Comparison of ENCODE assay signal across 11 cellular contexts in genomic region chr3:177538064-177538742, GRCh38.
A peak's percentile ranks its signal among the peaks of the same experiment; 100 is the strongest.
DNase-seq lines count a peak whose midpoint lies in the region; ATAC-seq and TF ChIP-seq lines count a peak whose summit lies in the region.
"Had no signal": no experiment of that assay in that cellular context is flagged by ENCODE, and none has a peak within 500 bp of the region (broad histone marks: within the 10 kb centered on the region; RNA-seq: fewer than 3 reads in every experiment).

No MANE protein-coding gene starts in this region.

- H3K9ac ChIP-seq in subcutaneous abdominal adipose tissue (ENCODE audit: low read length in 5 of 5), result no peak overlapping the region

- no peak for TF ChIP-seq POLR2A in adrenal gland (IDR thresholded peaks at IDR 0.05)

- H3K36me3 ChIP-seq in adrenal gland (replicated peaks in 1 of 2) (no peaks in the 10 kb centered on the region), subcutaneous abdominal adipose tissue (ENCODE audit: control insufficient read depth in 5 of 5, insufficient read depth in 5 of 5, low read length in 5 of 5) (no peaks in the 10 kb centered on the region)

- H3K27ac ChIP-seq in adrenal gland (peak overlapping the region in 4 of 5 donors; percentile 12 to 26 (median 17)), subcutaneous abdominal adipose tissue (ENCODE audit: low read depth, low read length) (peak overlapping the region; percentile 34)
- H3K27ac ChIP-seq: A549 had no signal

- H3K9me3 ChIP-seq in adrenal gland (replicated peaks in 1 of 3) (no peaks in the 10 kb centered on the region), subcutaneous abdominal adipose tissue (ENCODE audit: control insufficient read depth in 5 of 5, low read length in 5 of 5) (no peaks in the 10 kb centered on the region)
- H3K9me3 ChIP-seq: A549 had no signal

- no peak overlapping the region for H3K4me3 ChIP-seq in adrenal gland
- H3K4me3 ChIP-seq in subcutaneous abdominal adipose tissue (ENCODE audit: low read depth in 1 of 5, low read length in 5 of 5), result peak overlapping the region in 1 of 5 donors; percentile 35
- H3K4me3 ChIP-seq: A549 had no signal

- WGBS in adrenal gland, 4 donors, result 8 to 20% (median 19%) methylated on average over 4 of the region's 4 CpGs

- intact Hi-C loops in activated CD4-positive, alpha-beta T cell treated with anti-CD3 and anti-CD28 coated beads, Interleukin-2, amount 10 ng/mL, durations not matched to agents 24 days and 14 days (cut with micrococcal nuclease), result loop anchor here (5.0 kb wide), 1 partner anchor 59 kb away; no protein-coding TSS in a partner anchor
- intact Hi-C loops in adrenal gland (cut with DNase I), result no loop called here

- no peak for DNase-seq in activated CD4-positive, alpha-beta T cell treated with anti-CD3 and anti-CD28 coated beads, Interleukin-2, amount 10 ng/mL, durations not matched to agents 24 days and 14 days
- no peak for DNase-seq in activated CD4-positive, alpha-beta T cell treated with anti-CD3 and anti-CD28 coated beads for 1 hour
- peak; percentile 72 to 92 (median 86) for DNase-seq in adrenal gland
- peak; percentile 86 for DNase-seq in iris pigment epithelial cell (ENCODE audit: low read depth)
- no peak for DNase-seq in GM20000 (ENCODE audit: low spot score)
- no peak for DNase-seq in T1000 (lab: John Stamatoyannopoulos, UW)
- DNase-seq: NCI-H1694 treated with DMSO at 0.1 percent for 48 hours had no signal

- peak overlapping the region; percentile 74 for H3K4me3 Mint-ChIP-seq in activated CD4-positive, alpha-beta T cell treated with anti-CD3 and anti-CD28 coated beads, Interleukin-2, amount 10 ng/mL, durations not matched to agents 24 days and 14 days
- H3K4me3 Mint-ChIP-seq: mesothelial cell of epicardium had no signal

- H3K4me1 Mint-ChIP-seq in activated CD4-positive, alpha-beta T cell treated with anti-CD3 and anti-CD28 coated beads, Interleukin-2, amount 10 ng/mL, durations not matched to agents 24 days and 14 days, result peaks cover 22% of the 10 kb centered on the region

- peak overlapping the region; percentile 38 for H3K27ac Mint-ChIP-seq in activated CD4-positive, alpha-beta T cell treated with anti-CD3 and anti-CD28 coated beads, Interleukin-2, amount 10 ng/mL, durations not matched to agents 24 days and 14 days

- peaks cover 8% of the 10 kb centered on the region for H3K9me3 Mint-ChIP-seq in activated CD4-positive, alpha-beta T cell treated with anti-CD3 and anti-CD28 coated beads, Interleukin-2, amount 10 ng/mL, durations not matched to agents 24 days and 14 days
- H3K9me3 Mint-ChIP-seq: mesothelial cell of epicardium had no signal

- H3K27me3 ChIP-seq in adrenal gland (no peaks in the 10 kb centered on the region), subcutaneous abdominal adipose tissue (ENCODE audit: control insufficient read depth in 5 of 5, insufficient read depth in 4 of 5, low read length in 5 of 5) (no peaks in the 10 kb centered on the region)

- no peak for ATAC-seq in GM19328 (IDR thresholded peaks at IDR 0.05; ENCODE audit: unreplicated experiment)
- ATAC-seq: A549 had no signal

- TF ChIP-seq CTCF in adrenal gland (IDR thresholded peaks at IDR 0.05) (peak in 3 of 6 experiments; percentile 11 to 32 (median 25)), GM20000 (IDR thresholded peaks at IDR 0.05; ENCODE audit: extremely low read depth, missing control alignments) (no peak)

- no peaks in the 10 kb centered on the region for H3K27me3 Mint-ChIP-seq in activated CD4-positive, alpha-beta T cell treated with anti-CD3 and anti-CD28 coated beads, Interleukin-2, amount 10 ng/mL, durations not matched to agents 24 days and 14 days

- H3K36me3 Mint-ChIP-seq in activated CD4-positive, alpha-beta T cell treated with anti-CD3 and anti-CD28 coated beads, Interleukin-2, amount 10 ng/mL, durations not matched to agents 24 days and 14 days (ENCODE audit: low read depth), result peaks cover 3% of the 10 kb centered on the region
- H3K36me3 Mint-ChIP-seq: mesothelial cell of epicardium had no signal

- H3K4me1 ChIP-seq in adrenal gland (replicated peaks in 1 of 2) (peaks cover 16 to 25% of the 10 kb centered on the region in 2 donors), subcutaneous abdominal adipose tissue (ENCODE audit: control insufficient read depth in 5 of 5, insufficient read depth in 5 of 5, low read length in 5 of 5) (peaks cover 4 to 29% (median 25%) of the 10 kb centered on the region in 5 donors)
- H3K4me1 ChIP-seq: A549 had no signal

Comparison
In these comparisons a context has a peak if more than half of its experiments do, and no peak if none do; other contexts are left out.
1. DNase-seq: peak in adrenal gland (7 of 7) and iris pigment epithelial cell (single experiment); none in activated CD4-positive, alpha-beta T cell treated with anti-CD3 and anti-CD28 coated beads, Interleukin-2, amount 10 ng/mL, durations not matched to agents 24 days and 14 days (single experiment), activated CD4-positive, alpha-beta T cell treated with anti-CD3 and anti-CD28 coated beads for 1 hour (single experiment), GM20000 (single experiment) and T1000 (single experiment).